8 cellular contexts compared by ENCODE assay signal in genomic region chr16:22948603-22949368, GRCh38.
DNase-seq lines count a peak whose midpoint lies in the region; ATAC-seq and TF ChIP-seq lines count a peak whose summit lies in the region.

No MANE protein-coding gene starts in this region.

- intact Hi-C loops in Caco-2 (cut with micrococcal nuclease; ENCODE audit: unreplicated experiment) (loop anchor here (2.0 kb wide), 1 partner anchor 50 kb away; no protein-coding TSS in a partner anchor), Panc1 (cut with micrococcal nuclease; ENCODE audit: unreplicated experiment) (no loop called here)

- H3K27me3 ChIP-seq in Caco-2 (replicated peaks; ENCODE audit: control insufficient read depth, insufficient read depth, low read length) (no peaks in the 10 kb centered on the region), Panc1 (ENCODE audit: control insufficient read depth, insufficient read depth, low read length) (peaks cover 27% of the 10 kb centered on the region), right atrium auricular region (peaks cover 0 to 5% of the 10 kb centered on the region in 2 donors)

- BruUV-seq in Caco-2 (replicated peaks; lab: Mats Ljungman, UMichigan) (no TSS peak), Panc1 (replicated peaks; lab: Mats Ljungman, UMichigan) (no TSS peak)

- DNase-seq in Caco-2: peak; percentile 61 to 67
- DNase-seq in Panc1 (ENCODE audit: low read depth, low spot score): peak; percentile 48
- peak; percentile 53 for DNase-seq in activated naive CD8-positive, alpha-beta T cell treated with anti-CD3 and anti-CD28 coated beads, Interleukin-2, amount 10 ng/mL, durations not matched to agents 7 days and 5 days
- DNase-seq in right atrium auricular region (ENCODE audit: low spot score): peak; percentile 65
- DNase-seq in renal cortical epithelial cell (ENCODE audit: low read depth): peak; percentile 34
- no peak for DNase-seq in cortex of kidney (lab: John Stamatoyannopoulos, UW)

- no peaks in the 10 kb centered on the region for H3K9me3 Mint-ChIP-seq in Caco-2 (ENCODE audit: unreplicated experiment)
- H3K9me3 Mint-ChIP-seq in activated naive CD8-positive, alpha-beta T cell treated with anti-CD3 and anti-CD28 coated beads, Interleukin-2, amount 10 ng/mL, durations not matched to agents 7 days and 5 days: no peaks in the 10 kb centered on the region

- POLR2A ChIA-PET in Caco-2 (lab: Charles Lee) (no interaction called here), HEK293 (lab: Yijun Ruan, JAX) (no interaction called here), Panc1 (lab: Charles Lee) (no interaction called here)
- POLR2A ChIA-PET in activated naive CD8-positive, alpha-beta T cell treated with anti-CD3 and anti-CD28 coated beads, Interleukin-2, amount 10 ng/mL, durations not matched to agents 7 days and 5 days (lab: Charles Lee): no interaction called here

- TF ChIP-seq CTCF in Caco-2 (IDR thresholded peaks at IDR 0.05; ENCODE audit: insufficient read depth in 1 of 2, low read depth in 1 of 2, low read length in 1 of 2, severe bottlenecking in 1 of 2, unreplicated experiment in 1 of 2) (peak; percentile 56 to 62), HEK293 (tag by site-specific recombination; IDR thresholded peaks at IDR 0.05) (peak; percentile 81), Panc1 (IDR thresholded peaks at IDR 0.05) (peak; percentile 87), right atrium auricular region (IDR thresholded peaks at IDR 0.05) (peak; percentile 49 to 83)

- H3K4me1 ChIP-seq in Caco-2 (no peaks in the 10 kb centered on the region), HEK293 (ENCODE audit: control insufficient read depth, insufficient read depth, low read length) (no peaks in the 10 kb centered on the region), Panc1 (ENCODE audit: control insufficient read depth, insufficient read depth, low read length) (peaks cover 6% of the 10 kb centered on the region; the same call in 1 of the 2 replicates), right atrium auricular region (peaks cover 0 to 10% of the 10 kb centered on the region in 2 donors)

- H3K27ac ChIP-seq in HEK293 (ENCODE audit: extremely low read depth, low read depth, low read length) (no peak overlapping the region), Panc1 (ENCODE audit: low read length) (no peak overlapping the region), right atrium auricular region (no peak overlapping the region)

- in situ Hi-C loops in Panc1 (cut with HindIII; ENCODE audit: low pct_unique_long_range_greater_than_20kb, low sequenced_read_pairs): no loop called here

- ATAC-seq in Panc1: peak; percentile 86
- ATAC-seq in activated naive CD8-positive, alpha-beta T cell treated with anti-CD3 and anti-CD28 coated beads, Interleukin-2, amount 10 ng/mL, durations not matched to agents 7 days and 5 days (ENCODE audit: low read depth): peak; percentile 73
- ATAC-seq in GM19395 (IDR thresholded peaks at IDR 0.05; ENCODE audit: unreplicated experiment): no peak

- H3K27me3 Mint-ChIP-seq in Caco-2 (ENCODE audit: insufficient read depth, unreplicated experiment): peaks cover 12% of the 10 kb centered on the region
- peaks cover 41% of the 10 kb centered on the region for H3K27me3 Mint-ChIP-seq in activated naive CD8-positive, alpha-beta T cell treated with anti-CD3 and anti-CD28 coated beads, Interleukin-2, amount 10 ng/mL, durations not matched to agents 7 days and 5 days

- H3K36me3 Mint-ChIP-seq in Caco-2 (ENCODE audit: insufficient read depth, unreplicated experiment): no peaks in the 10 kb centered on the region
- no peaks in the 10 kb centered on the region for H3K36me3 Mint-ChIP-seq in activated naive CD8-positive, alpha-beta T cell treated with anti-CD3 and anti-CD28 coated beads, Interleukin-2, amount 10 ng/mL, durations not matched to agents 7 days and 5 days

- H3K9me3 ChIP-seq in Caco-2 (no peaks in the 10 kb centered on the region), HEK293 (ENCODE audit: control insufficient read depth, insufficient read depth, low read depth, low read length) (no peaks in the 10 kb centered on the region), Panc1 (ENCODE audit: control insufficient read depth, insufficient read depth, low read depth, low read length) (no peaks in the 10 kb centered on the region), right atrium auricular region (no peaks in the 10 kb centered on the region)

- H3K4me1 Mint-ChIP-seq in Caco-2 (ENCODE audit: low read depth, unreplicated experiment): no peaks in the 10 kb centered on the region
- peaks cover 3% of the 10 kb centered on the region for H3K4me1 Mint-ChIP-seq in activated naive CD8-positive, alpha-beta T cell treated with anti-CD3 and anti-CD28 coated beads, Interleukin-2, amount 10 ng/mL, durations not matched to agents 7 days and 5 days

- H3K36me3 ChIP-seq in Caco-2 (ENCODE audit: control insufficient read depth, insufficient read depth, low read length): no peaks in the 10 kb centered on the region
- no peaks in the 10 kb centered on the region for H3K36me3 ChIP-seq in HEK293 (ENCODE audit: control insufficient read depth in 2 of 2, insufficient read depth in 1 of 2, low read length in 2 of 2)
- H3K36me3 ChIP-seq in Panc1 (ENCODE audit: control insufficient read depth, insufficient read depth, low read length): no peaks in the 10 kb centered on the region
- H3K36me3 ChIP-seq in right atrium auricular region: no peaks in the 10 kb centered on the region

- H3K27ac Mint-ChIP-seq in Caco-2 (ENCODE audit: unreplicated experiment): no peak overlapping the region
- H3K27ac Mint-ChIP-seq in activated naive CD8-positive, alpha-beta T cell treated with anti-CD3 and anti-CD28 coated beads, Interleukin-2, amount 10 ng/mL, durations not matched to agents 7 days and 5 days: no peak overlapping the region

- H3K4me3 ChIP-seq in Caco-2 (ENCODE audit: low read depth, low read length) (no peak overlapping the region), HEK293 (ENCODE audit: low read depth, low read length) (no peak overlapping the region), Panc1 (ENCODE audit: low read depth in 2 of 2, low read length in 2 of 2) (peak overlapping the region in 1 of 2 experiments; percentile 5; a peak in 1 of 4 replicates), right atrium auricular region (peak overlapping the region in 1 of 2 donors; percentile 32)

- CTCF ChIA-PET in Caco-2 (lab: Charles Lee) (no interaction called here), HEK293 (lab: Yijun Ruan, JAX) (interaction anchor here (0.7 to 1.3 kb wide), 5 partner anchors 29 to 597 kb away, joined by 3 to 5 read pairs (median 3); no protein-coding TSS in a partner anchor), Panc1 (lab: Charles Lee) (no interaction called here)

- no peak overlapping the region for H3K4me3 Mint-ChIP-seq in Caco-2 (ENCODE audit: unreplicated experiment)
- H3K4me3 Mint-ChIP-seq in activated naive CD8-positive, alpha-beta T cell treated with anti-CD3 and anti-CD28 coated beads, Interleukin-2, amount 10 ng/mL, durations not matched to agents 7 days and 5 days: no peak overlapping the region

TF ChIP-seq in HEK293, 187 proteins besides CTCF, POLR2A, EP300 and RAD21 (continues in another document):
- no peak for TF ChIP-seq ZBTB10 (tag by site-specific recombination; IDR thresholded peaks at IDR 0.05)
- TF ChIP-seq ZNF37A (tag by site-specific recombination; IDR thresholded peaks at IDR 0.05): no peak
- TF ChIP-seq ZNF324 (tag by site-specific recombination; IDR thresholded peaks at IDR 0.05): peak; percentile 39; the same call in 1 of the 2 replicates
- TF ChIP-seq ZNF571 (tag by site-specific recombination; IDR thresholded peaks at IDR 0.05): no peak
- TF ChIP-seq, protein P1, sequence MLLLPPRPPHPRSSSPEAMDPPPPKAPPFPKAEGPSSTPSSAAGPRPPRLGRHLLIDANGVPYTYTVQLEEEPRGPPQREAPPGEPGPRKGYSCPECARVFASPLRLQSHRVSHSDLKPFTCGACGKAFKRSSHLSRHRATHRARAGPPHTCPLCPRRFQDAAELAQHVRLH (tag by site-specific recombination; IDR thresholded peaks at IDR 0.05): peak; percentile 22; the same call in 1 of the 2 replicates
- no peak for TF ChIP-seq BCL11B (tag by site-specific recombination; IDR thresholded peaks at IDR 0.05; ENCODE audit: low read depth)
- no peak for TF ChIP-seq ZNF426 (tag by site-specific recombination; IDR thresholded peaks at IDR 0.05)
- peak; percentile 39; the same call in 1 of the 2 replicates for TF ChIP-seq SP7 (tag by site-specific recombination; IDR thresholded peaks at IDR 0.05)
- TF ChIP-seq ZNF777 (tag by site-specific recombination; IDR thresholded peaks at IDR 0.05; ENCODE audit: borderline replicate concordance): no peak
- no peak for TF ChIP-seq ZNF776 (tag by site-specific recombination; IDR thresholded peaks at IDR 0.05; ENCODE audit: borderline replicate concordance)
- no peak for TF ChIP-seq ZNF677 (tag by site-specific recombination; IDR thresholded peaks at IDR 0.05)
- TF ChIP-seq BCL11A (tag by site-specific recombination; IDR thresholded peaks at IDR 0.05; ENCODE audit: low read depth): no peak
- no peak for TF ChIP-seq ZNF561 (tag by site-specific recombination; IDR thresholded peaks at IDR 0.05; ENCODE audit: borderline replicate concordance)
- peak; percentile 63; the same call in 1 of the 2 replicates for TF ChIP-seq ZXDB (tag by site-specific recombination; IDR thresholded peaks at IDR 0.05)
- TF ChIP-seq GFI1B (tag by site-specific recombination; IDR thresholded peaks at IDR 0.05): no peak
- TF ChIP-seq MZF1 (tag by site-specific recombination; IDR thresholded peaks at IDR 0.05; ENCODE audit: borderline replicate concordance): no peak
